ENCODE assay signal across 8 cellular contexts in the genomic region with DNA sequence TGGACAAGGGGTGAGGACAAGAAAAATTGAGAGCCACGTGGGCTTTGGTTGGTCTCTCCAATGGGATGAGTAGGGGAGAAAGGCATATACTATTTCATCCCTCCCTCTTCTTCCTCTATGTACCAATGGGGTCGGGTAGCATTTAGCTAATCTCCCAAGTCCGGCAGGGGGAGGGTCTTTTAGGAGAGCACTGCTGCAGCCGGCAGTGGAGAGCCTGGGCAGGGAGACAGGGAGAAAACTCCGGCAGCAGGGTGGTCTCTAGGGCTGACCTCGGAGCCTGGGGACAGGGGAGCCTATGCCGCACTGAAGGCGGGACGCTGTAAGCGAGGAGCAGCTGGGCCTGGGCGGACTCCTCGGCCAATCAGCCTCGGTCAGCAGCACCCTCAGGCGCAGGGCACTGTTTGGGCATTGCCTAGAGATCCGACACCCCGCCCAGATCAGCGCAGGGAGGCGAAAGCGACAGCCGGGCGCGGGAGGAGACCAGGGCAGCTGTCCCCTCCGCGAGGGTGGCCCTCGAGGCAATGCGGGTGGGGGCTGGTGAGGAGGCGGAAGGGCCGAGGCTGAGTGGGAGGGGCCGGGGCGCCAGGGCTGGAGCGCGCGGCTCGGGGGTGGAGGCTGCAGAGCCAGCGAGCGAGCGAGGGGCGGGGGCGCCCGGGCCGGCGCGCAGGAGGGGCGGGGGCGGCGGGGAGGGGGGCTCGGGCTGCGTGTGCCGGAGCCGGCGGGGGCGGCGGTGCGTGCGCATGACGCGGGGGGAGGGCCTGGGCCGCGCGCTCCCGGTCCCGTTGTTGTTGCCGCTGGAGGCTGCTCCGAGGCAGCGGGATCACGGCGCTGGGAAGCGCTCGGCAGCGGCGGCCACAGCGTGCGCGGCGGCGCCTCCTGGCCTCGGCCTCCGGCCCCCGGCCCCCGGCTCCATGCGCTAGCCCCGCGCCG. TPM values are rescaled to one million over a fixed set of nuclear protein-coding genes. Genes with fewer than 3 reads are reported as not detected.
DNase-seq lines count a peak whose midpoint lies in the region; ATAC-seq and TF ChIP-seq lines count a peak whose summit lies in the region.

A gene (plus strand): TSS at position 785 of the 930 bp plus-strand sequence. CDS start 267 bp downstream, outside the sequence.

- peak; percentile 64 for ATAC-seq in HCT116
- peak; percentile 5 to 17 (median 9) for ATAC-seq in T-cell (replicated peaks in 1 of 4)
- peak; percentile 59 to 72 (median 66) for ATAC-seq in heart right ventricle
- no peak for ATAC-seq in GM18519 (IDR thresholded peaks at IDR 0.05; ENCODE audit: low FRiP score, unreplicated experiment)

- intact Hi-C loops in HCT116 (cut with micrococcal nuclease) (no loop called here), heart right ventricle (cut with DNase I) (loop anchor here in 2 of 10 donors (2.0 kb wide), 3 partner anchors 25 to 57 kb away; a partner anchor contains a TSS)

- peak; percentile 60 for TF ChIP-seq POLR2A in HCT116 (IDR thresholded peaks at IDR 0.05; ENCODE audit: borderline replicate concordance, extremely low read depth, insufficient read depth, insufficient read length)

- CTCF ChIA-PET in HCT116 (lab: Charles Lee) (interaction anchor here (0.8 to 1.6 kb wide), 4 partner anchors 23 to 68 kb away, joined by 3 to 5 read pairs (median 4); no protein-coding TSS in a partner anchor), T-cell (lab: Charles Lee) (interaction anchor here in 1 of 2 donors (1.4 kb wide), 1 partner anchor 58 kb away, joined by 8 read pairs; a partner anchor contains a TSS)

- H3K79me2 ChIP-seq in HCT116 (ENCODE audit: insufficient read depth, low read length), result peaks cover 61% of the 10 kb centered on the region
- H3K79me2 ChIP-seq in trophoblast cell (ENCODE audit: control insufficient read depth, insufficient read depth, low read length, poor library complexity), result peaks cover 34% of the 10 kb centered on the region

- TF ChIP-seq CTCF in HCT116 (IDR thresholded peaks at IDR 0.05 in 2 of 3, conservative IDR thresholded peaks at IDR 0.05 in 1 of 3; ENCODE audit: borderline replicate concordance in 1 of 3, insufficient read depth in 1 of 3, low read depth in 2 of 3, low read length in 2 of 3), result no peak
- TF ChIP-seq CTCF in heart right ventricle (IDR thresholded peaks at IDR 0.05), result no peak

- H3K36me3 Mint-ChIP-seq in T-cell, result no peaks in the 10 kb centered on the region

- peak; percentile 67 for DNase-seq in HCT116 (ENCODE audit: low read depth, low spot score)
- peak; percentile 89 for DNase-seq in NCI-H1092 treated with DMSO at 0.1 percent for 48 hours (lab: John Stamatoyannopoulos, UW)
- peak in 29 of 34 experiments; percentile 7 to 68 (median 44) for DNase-seq in T-cell
- peak; percentile 89 to 91 for DNase-seq in heart right ventricle
- DNase-seq in trophoblast cell, result peak; percentile 89 to 92

- peak within 1 kb of the TSS; percentile 38 for H2BK5ac ChIP-seq in trophoblast cell (ENCODE audit: low read depth, low read length, poor library complexity)

- peak within 1 kb of the TSS; percentile 75 to 83 for H3K27ac Mint-ChIP-seq in T-cell

- H3K23ac ChIP-seq in trophoblast cell (ENCODE audit: low read length), result no peak within 1 kb of the TSS

- POLR2A ChIA-PET in HCT116 (lab: Charles Lee), result interaction anchor here (0.7 to 1.6 kb wide), 4 partner anchors 9 to 30 kb away, joined by 4 to 9 read pairs (median 6); no protein-coding TSS in a partner anchor
- POLR2A ChIA-PET in T-cell (lab: Charles Lee), result no interaction called here

- no peaks in the 10 kb centered on the region for H3K9me3 Mint-ChIP-seq in T-cell

- peak within 1 kb of the TSS; percentile 83 to 92 (median 89) for H3K4me3 Mint-ChIP-seq in T-cell

- peak within 1 kb of the TSS; percentile 88 for H3K14ac ChIP-seq in trophoblast cell (ENCODE audit: low read length)

- H3K27ac ChIP-seq in HCT116 (ENCODE audit: low read depth, low read length) (peak within 1 kb of the TSS; percentile 90), angular gyrus (ENCODE audit: low read depth, low read length) (peak within 1 kb of the TSS; percentile 96), heart right ventricle (peak within 1 kb of the TSS; percentile 81 to 94 (median 90)), trophoblast cell (ENCODE audit: low read depth, low read length) (peak within 1 kb of the TSS; percentile 57)

- peaks cover 35% of the 10 kb centered on the region for H3K79me1 ChIP-seq in trophoblast cell (ENCODE audit: low read length)

- peak within 1 kb of the TSS; percentile 57 for H2BK120ac ChIP-seq in trophoblast cell (ENCODE audit: insufficient read depth, low read length, poor library complexity)

- peaks cover 0 to 10% of the 10 kb centered on the region in 2 experiments; a peak in 1 of 4 replicates for H3K36me3 ChIP-seq in HCT116 (ENCODE audit: control insufficient read depth in 1 of 2, insufficient read depth in 2 of 2, low read length in 2 of 2)
- no peaks in the 10 kb centered on the region for H3K36me3 ChIP-seq in heart right ventricle
- H3K36me3 ChIP-seq in trophoblast cell (ENCODE audit: control insufficient read depth in 1 of 2, insufficient read depth in 2 of 2, low read length in 2 of 2), result peaks cover 0 to 8% of the 10 kb centered on the region in 2 experiments

- peak within 1 kb of the TSS; percentile 78 for H4K91ac ChIP-seq in trophoblast cell (ENCODE audit: low read depth, low read length)

- peaks cover 30 to 52% of the 10 kb centered on the region in 2 experiments for H3K4me1 ChIP-seq in HCT116 (ENCODE audit: control insufficient read depth in 1 of 2, insufficient read depth in 2 of 2, low read length in 2 of 2)
- H3K4me1 ChIP-seq in heart right ventricle, result peaks cover 41 to 72% (median 69%) of the 10 kb centered on the region in 9 donors
- peaks cover 47 to 61% of the 10 kb centered on the region in 2 experiments for H3K4me1 ChIP-seq in trophoblast cell (ENCODE audit: control insufficient read depth in 1 of 2, insufficient read depth in 2 of 2, low read length in 2 of 2)

- TF ChIP-seq RAD21 in HCT116 (IDR thresholded peaks at IDR 0.05; ENCODE audit: low read depth), result no peak

- peak within 1 kb of the TSS; percentile 87 for H3K4ac ChIP-seq in trophoblast cell (ENCODE audit: low read depth, low read length)

- H3K27me3 ChIP-seq in HCT116 (ENCODE audit: insufficient read depth, low read length) (no peaks in the 10 kb centered on the region), heart right ventricle (no peaks in the 10 kb centered on the region), trophoblast cell (ENCODE audit: insufficient read depth, low read length) (no peaks in the 10 kb centered on the region)

- H3K4me1 Mint-ChIP-seq in T-cell, result peaks cover 42 to 51% (median 49%) of the 10 kb centered on the region in 3 donors

- H3K9ac ChIP-seq in HCT116 (ENCODE audit: low read length) (peak within 1 kb of the TSS; percentile 94), trophoblast cell (ENCODE audit: low read length) (peak within 1 kb of the TSS; percentile 78)

- H2AFZ ChIP-seq in HCT116 (ENCODE audit: low read depth, low read length, poor library complexity, severe bottlenecking) (no peak within 1 kb of the TSS), trophoblast cell (ENCODE audit: insufficient read depth, low read length, poor library complexity) (peak within 1 kb of the TSS; percentile 34)

- peak within 1 kb of the TSS; percentile 20 for H2BK12ac ChIP-seq in trophoblast cell (ENCODE audit: low read length)

- H3K9me2 ChIP-seq in HCT116 (ENCODE audit: insufficient read depth), result no peaks in the 10 kb centered on the region

- peak within 1 kb of the TSS; percentile 85 for H3K18ac ChIP-seq in trophoblast cell (ENCODE audit: low read length)

- H3K4me2 ChIP-seq in HCT116 (ENCODE audit: low read length) (peak within 1 kb of the TSS; percentile 93), trophoblast cell (ENCODE audit: low read length) (peak within 1 kb of the TSS; percentile 97)

- H2AK5ac ChIP-seq in trophoblast cell (ENCODE audit: low read length), result peak within 1 kb of the TSS; percentile 52

- peak within 1 kb of the TSS; percentile 61 for H4K12ac ChIP-seq in trophoblast cell (ENCODE audit: low read depth, low read length)

- BruUV-seq in HCT116 (replicated peaks; lab: Mats Ljungman, UMichigan), result no TSS peak

- peak within 1 kb of the TSS; percentile 90 for H3K4me3 ChIP-seq in GM08714 (ENCODE audit: low read length)
- peak within 1 kb of the TSS; percentile 90 to 98 for H3K4me3 ChIP-seq in HCT116 (replicated peaks in 1 of 2; ENCODE audit: low read depth in 1 of 2, low read length in 2 of 2)
- H3K4me3 ChIP-seq in heart right ventricle, result peak within 1 kb of the TSS; percentile 69 to 88 (median 78)
- peak within 1 kb of the TSS; percentile 75 for H3K4me3 ChIP-seq in trophoblast cell (ENCODE audit: low read depth, low read length)

- H4K20me1 ChIP-seq in HCT116 (ENCODE audit: insufficient read depth), result no peaks in the 10 kb centered on the region

- peaks cover 4 to 11% of the 10 kb centered on the region in 2 donors for H3K27me3 Mint-ChIP-seq in T-cell

- RAD21 ChIA-PET in HCT116 (lab: Charles Lee; ENCODE audit: low non-redundant PET in 1 of 2, low total read pairs in 2 of 2, uncharacterized antibody in 2 of 2, unreplicated experiment in 2 of 2), result interaction anchor here in 1 of 2 experiments (0.7 to 1.0 kb wide), 3 partner anchors 24 to 58 kb away, joined by 3 read pairs; a partner anchor contains a TSS

- 1% methylated on average over 53 to 77 of the region's 84 CpGs for WGBS in heart right ventricle, 2 donors
- no CpG with 5 or more reads among the region's 84 CpGs for WGBS in trophoblast cell (ENCODE audit: extremely low coverage, insufficient coverage, insufficient read length)

- H4K8ac ChIP-seq in trophoblast cell (ENCODE audit: low read depth, low read length), result peak within 1 kb of the TSS; percentile 72

- H3K9me3 ChIP-seq in HCT116 (ENCODE audit: control insufficient read depth in 1 of 2, insufficient read depth in 1 of 2, low read depth in 1 of 2, low read length in 2 of 2), result no peaks in the 10 kb centered on the region
- H3K9me3 ChIP-seq in heart right ventricle, result no peaks in the 10 kb centered on the region
- no peaks in the 10 kb centered on the region for H3K9me3 ChIP-seq in trophoblast cell (ENCODE audit: insufficient read depth, low read depth, low read length)

TF ChIP-seq in HCT116, 20 proteins besides CTCF, POLR2A, EP300 and RAD21 (continues in another document):
- TF ChIP-seq EGR1 (IDR thresholded peaks at IDR 0.05; ENCODE audit: low read depth), result no peak
- peak; percentile 11 for TF ChIP-seq TCF7L2 (IDR thresholded peaks at IDR 0.05; ENCODE audit: borderline replicate concordance, extremely low read depth, insufficient read depth, insufficient read length)

RNA-seq across cellular contexts. Expression of the gene that starts here (rescaled TPM):
- total RNA-seq in HCT116 (2021; ENCODE audit: unreplicated experiment), result 126 TPM
- polyA plus RNA-seq in HCT116 (2012), result 70.1 and 70.4 TPM in 2 replicates
- total RNA-seq in T-cell, result 10 to 100 TPM; 28.2 to 67.3 (median 50.9) TPM
- total RNA-seq in heart right ventricle, result 10 to 100 TPM; 40.5 to 93.4 (median 50.3) TPM
- 10 to 100 TPM; 40.2 to 67.5 TPM for polyA plus RNA-seq in heart right ventricle
- polyA plus RNA-seq in trophoblast cell (2013), result 91.1 and 102 TPM in 2 replicates
